8 cellular contexts compared by ENCODE assay signal in the genomic region with DNA sequence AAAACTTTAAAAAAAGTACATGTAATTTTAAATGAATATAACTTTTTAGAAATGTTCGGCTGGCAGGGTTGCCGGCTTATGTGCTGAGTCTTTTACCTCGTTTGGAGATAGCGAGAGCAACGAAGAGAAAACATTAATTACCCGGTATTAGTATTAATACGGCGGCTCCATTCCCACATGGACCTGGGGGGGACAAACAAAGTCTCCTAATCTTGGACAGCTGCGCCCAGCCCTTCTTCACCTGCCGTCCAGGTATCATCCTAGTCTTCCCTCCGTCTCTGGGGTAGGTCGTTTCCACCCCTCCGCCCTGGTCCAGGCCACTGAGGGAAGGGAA. TPM values are rescaled to one million over a fixed set of nuclear protein-coding genes. Genes with fewer than 3 reads are reported as not detected.
DNase-seq lines count a peak whose midpoint lies in the region; ATAC-seq and TF ChIP-seq lines count a peak whose summit lies in the region.

No MANE protein-coding gene starts in this region.

- H3K9me3 Mint-ChIP-seq in CD4-positive, alpha-beta T cell, result no peaks in the 10 kb centered on the region
- H3K9me3 Mint-ChIP-seq in natural killer cell, result no peaks in the 10 kb centered on the region

- H3K4me1 ChIP-seq in Loucy (ENCODE audit: insufficient read depth, low read length, poor library complexity, severe bottlenecking), result peaks cover 46% of the 10 kb centered on the region
- H3K4me1 ChIP-seq in effector memory CD4-positive, alpha-beta T cell (ENCODE audit: control insufficient read depth, insufficient read depth, low read length, poor library complexity, severe bottlenecking), result peaks cover 15% of the 10 kb centered on the region

- peaks cover 56% of the 10 kb centered on the region for H3K79me2 ChIP-seq in Loucy (ENCODE audit: insufficient read depth, low read length)

- peak overlapping the region; percentile 92 for H3K4me3 Mint-ChIP-seq in CD4-positive, alpha-beta T cell
- peak overlapping the region; percentile 93 for H3K4me3 Mint-ChIP-seq in natural killer cell

- no peak for DNase-seq in CD4-positive, alpha-beta T cell
- DNase-seq in effector memory CD4-positive, alpha-beta T cell, result no peak
- DNase-seq in natural killer cell (no peak), GDM1 (lab: John Stamatoyannopoulos, UW) (no peak), activated gamma-delta T cell treated with Interleukin-2 at 50 U/mL for 16 hours (no peak), NCI-H2227 treated with DMSO at 0.1 percent for 48 hours (lab: John Stamatoyannopoulos, UW) (no peak)

- H2AFZ ChIP-seq in Loucy (ENCODE audit: low read length), result peak overlapping the region; percentile 99

- peak overlapping the region; percentile 91 for H3K4me2 ChIP-seq in Loucy (ENCODE audit: low read depth, low read length, poor library complexity, severe bottlenecking)

- intact Hi-C loops in CD4-positive, alpha-beta T cell (cut with DNase I, micrococcal nuclease), result loop anchor here (2.0 to 10.0 kb wide), 4 partner anchors 64 to 408 kb away; partner anchors contain the start of genes MAP2K1 (in 1 of the 2), SNAPC5 (in 1 of the 2) and TIPIN (in 1 of the 2)
- intact Hi-C loops in natural killer cell (cut with micrococcal nuclease), result no loop called here

- TF ChIP-seq CTCF in CD4-positive, alpha-beta T cell (IDR thresholded peaks at IDR 0.05), result no peak
- TF ChIP-seq CTCF in Loucy (conservative IDR thresholded peaks at IDR 0.05; ENCODE audit: low read length), result no peak
- TF ChIP-seq CTCF in natural killer cell (IDR thresholded peaks at IDR 0.05), result no peak

- peak overlapping the region; percentile 80 for H3K27ac ChIP-seq in CD4-positive, alpha-beta T cell (ENCODE audit: low read depth, low read length)
- peak overlapping the region; percentile 89 for H3K27ac ChIP-seq in effector memory CD4-positive, alpha-beta T cell (ENCODE audit: insufficient read depth, low read length, poor library complexity, severe bottlenecking)

- POLR2A ChIA-PET in CD4-positive, alpha-beta T cell (lab: Charles Lee), result interaction anchor here (0.7 to 1.9 kb wide), 6 partner anchors 9 to 212 kb away, joined by 3 to 9 read pairs (median 5); partner anchors contain the start of genes MAP2K1, SNAPC5 and ZWILCH

- H3K4me1 Mint-ChIP-seq in CD4-positive, alpha-beta T cell (ENCODE audit: low read depth), result peaks cover 50% of the 10 kb centered on the region
- H3K4me1 Mint-ChIP-seq in natural killer cell, result peaks cover 28 to 31% of the 10 kb centered on the region in 2 donors

- H3K9ac ChIP-seq in Loucy (ENCODE audit: low read depth, low read length, poor library complexity, severe bottlenecking), result peak overlapping the region; percentile 98

- H3K27me3 Mint-ChIP-seq in CD4-positive, alpha-beta T cell, result no peaks in the 10 kb centered on the region
- H3K27me3 Mint-ChIP-seq in natural killer cell (ENCODE audit: low read depth in 2 of 2), result no peaks in the 10 kb centered on the region

- H4K20me1 ChIP-seq in Loucy (ENCODE audit: insufficient read depth, low read length, poor library complexity, severe bottlenecking), result peaks cover 14% of the 10 kb centered on the region

- H3K9me3 ChIP-seq in CD4-positive, alpha-beta T cell (ENCODE audit: control insufficient read depth, low read length), result no peaks in the 10 kb centered on the region
- H3K9me3 ChIP-seq in Loucy (ENCODE audit: insufficient read depth, low read depth, low read length), result no peaks in the 10 kb centered on the region
- H3K9me3 ChIP-seq in effector memory CD4-positive, alpha-beta T cell (ENCODE audit: control insufficient read depth, low read length), result no peaks in the 10 kb centered on the region

- H3K9me2 ChIP-seq in Loucy (replicated peaks; ENCODE audit: low read depth, low read length), result no peaks in the 10 kb centered on the region

- H3K36me3 Mint-ChIP-seq in CD4-positive, alpha-beta T cell (ENCODE audit: low read depth), result peaks cover 16% of the 10 kb centered on the region
- no peaks in the 10 kb centered on the region for H3K36me3 Mint-ChIP-seq in natural killer cell

- H3K27ac Mint-ChIP-seq in CD4-positive, alpha-beta T cell, result peak overlapping the region; percentile 97
- peak overlapping the region; percentile 85 to 92 for H3K27ac Mint-ChIP-seq in natural killer cell

- H3K4me3 ChIP-seq in Loucy (ENCODE audit: low read length, poor library complexity, severe bottlenecking), result peak overlapping the region; percentile 97
- peak overlapping the region; percentile 67 for H3K4me3 ChIP-seq in effector memory CD4-positive, alpha-beta T cell (ENCODE audit: insufficient read depth, low read depth, low read length, poor library complexity, severe bottlenecking)

- H3F3A ChIP-seq in Loucy (ENCODE audit: low read depth), result peaks cover 5% of the 10 kb centered on the region; the same call in 1 of the 2 replicates

- ATAC-seq in CD4-positive, alpha-beta T cell (ENCODE audit: poor library complexity), result no peak
- ATAC-seq in natural killer cell, result no peak
- ATAC-seq in HG02970 (IDR thresholded peaks at IDR 0.05; ENCODE audit: low FRiP score, unreplicated experiment), result no peak

- no peaks in the 10 kb centered on the region for H3K36me3 ChIP-seq in Loucy (ENCODE audit: insufficient read depth, low read length)
- no peaks in the 10 kb centered on the region for H3K36me3 ChIP-seq in effector memory CD4-positive, alpha-beta T cell (ENCODE audit: control insufficient read depth, insufficient read depth, low read length)

- H3K27me3 ChIP-seq in CD4-positive, alpha-beta T cell (ENCODE audit: control insufficient read depth, insufficient read depth, low read length), result no peaks in the 10 kb centered on the region
- H3K27me3 ChIP-seq in Loucy (ENCODE audit: insufficient read depth, low read length, poor library complexity, severe bottlenecking), result no peaks in the 10 kb centered on the region
- H3K27me3 ChIP-seq in effector memory CD4-positive, alpha-beta T cell (replicated peaks; ENCODE audit: control insufficient read depth, insufficient read depth, low read length, poor library complexity, severe bottlenecking), result no peaks in the 10 kb centered on the region

- CTCF ChIA-PET in CD4-positive, alpha-beta T cell (lab: Charles Lee), result interaction anchor here (0.9 to 2.2 kb wide), 2 partner anchors 93 to 206 kb away, joined by 3 to 13 read pairs; partner anchors contain the start of gene SNAPC5

RNA-seq across cellular contexts. Expression of gene DIS3L, which starts 0.3 kb away (rescaled TPM):
- total RNA-seq in CD4-positive, alpha-beta T cell, result 10 to 100 TPM; 22.6 to 24.3 TPM
- 10 to 100 TPM; 21.9 to 30.6 (median 28.3) TPM for total RNA-seq in natural killer cell

RNA-seq across cellular contexts. Expression of gene MEGF11, which starts 39.5 kb away (rescaled TPM):
- not detected for total RNA-seq in CD4-positive, alpha-beta T cell
- not detected for total RNA-seq in natural killer cell
